20 cellular contexts compared by ENCODE assay signal in genomic region chr1:64692911-64693310, GRCh38. TPM values are rescaled to one million over a fixed set of nuclear protein-coding genes. Genes with fewer than 3 reads are reported as not detected.
DNase-seq lines count a peak whose midpoint lies in the region; ATAC-seq, FAIRE-seq and TF ChIP-seq lines count a peak whose summit lies in the region.
"Had no signal": no experiment of that assay in that cellular context is flagged by ENCODE, and none has a peak within 500 bp of the region (broad histone marks: within the 10 kb centered on the region; RNA-seq: fewer than 3 reads in every experiment).

No MANE protein-coding gene starts in this region.

- H3K4me3 ChIP-seq in bronchial epithelial cell (ENCODE audit: low read depth, low read length) = no peak overlapping the region
- no peak overlapping the region for H3K4me3 ChIP-seq in mesendoderm (ENCODE audit: low read length)

- no peak for ATAC-seq in HG02571 (IDR thresholded peaks at IDR 0.05; ENCODE audit: unreplicated experiment)
- ATAC-seq: HepG2 had no signal

- no peak overlapping the region for H3K4me2 ChIP-seq in mesendoderm (ENCODE audit: low read length)

- no peak overlapping the region for H3K27ac ChIP-seq in mesendoderm (ENCODE audit: low read depth, low read length)
- H3K27ac ChIP-seq: C4-2B had no signal

- no peaks in the 10 kb centered on the region for H3K4me1 ChIP-seq in mesendoderm (ENCODE audit: control insufficient read depth, low read depth, low read length)
- H3K4me1 ChIP-seq: Caco-2 had no signal

- DNase-seq in H4 (ENCODE audit: low spot score) = peak; percentile 29
- DNase-seq in bronchial epithelial cell (ENCODE audit: low read depth) = peak; percentile 8
- peak; percentile 19 for DNase-seq in fibroblast of peridontal ligament (ENCODE audit: extremely low read depth)
- no peak for DNase-seq in urothelium cell line (ENCODE audit: low spot score)
- DNase-seq in NOMO-1 treated with DMSO at 0.1 percent for 48 hours (lab: John Stamatoyannopoulos, UW; ENCODE audit: unreplicated experiment) = no peak
- DNase-seq in mesendoderm = no peak
- DNase-seq: ACHN; AML-193; Caco-2; CD4-positive, alpha-beta T cell; HCEC 1CT had no signal

- no peak overlapping the region for H4K8ac ChIP-seq in mesendoderm (ENCODE audit: low read depth, low read length)

- TF ChIP-seq CTCF in bronchial epithelial cell (IDR thresholded peaks at IDR 0.05; ENCODE audit: insufficient read depth, low read length, severe bottlenecking) = no peak

- no peak overlapping the region for H2BK15ac ChIP-seq in mesendoderm (replicated peaks; ENCODE audit: low read depth)

- H3K56ac ChIP-seq in mesendoderm (ENCODE audit: low read length) = no peak overlapping the region

- H3K27me3 ChIP-seq in bronchial epithelial cell (ENCODE audit: control insufficient read depth, insufficient read depth, low read length) (no peaks in the 10 kb centered on the region), mesendoderm (ENCODE audit: insufficient read depth, low read length, poor library complexity) (no peaks in the 10 kb centered on the region)

- FAIRE-seq in bronchial epithelial cell (lab: Jason Lieb, UNC) (no peak), urothelium cell line (lab: Jason Lieb, UNC) (no peak)
- FAIRE-seq: A204.1, D721Med, G401.6, GM12891, GM19239, H54, HepG2 had no signal

- H2AK5ac ChIP-seq in mesendoderm (ENCODE audit: low read length) = no peak overlapping the region

- no peak overlapping the region for H3K4ac ChIP-seq in mesendoderm (ENCODE audit: low read depth, low read length)

- H3K79me2 ChIP-seq in mesendoderm (ENCODE audit: control insufficient read depth, insufficient read depth, low read length) = no peaks in the 10 kb centered on the region

- H2BK120ac ChIP-seq in mesendoderm (ENCODE audit: low read depth, low read length) = no peak overlapping the region

- H3K9ac ChIP-seq in mesendoderm (ENCODE audit: low read length) = no peak overlapping the region

- no peak overlapping the region for H4K5ac ChIP-seq in mesendoderm (ENCODE audit: low read length)

- H3K79me1 ChIP-seq in mesendoderm (ENCODE audit: low read length) = no peaks in the 10 kb centered on the region

- no peaks in the 10 kb centered on the region for H3K36me3 ChIP-seq in bronchial epithelial cell (ENCODE audit: control insufficient read depth, insufficient read depth, low read length)
- H3K36me3 ChIP-seq in mesendoderm (ENCODE audit: control insufficient read depth, insufficient read depth, low read length) = peaks cover 3% of the 10 kb centered on the region

- no CpG with 5 or more reads among the region's 1 CpG for WGBS in mesendoderm (ENCODE audit: extremely low coverage, insufficient coverage, low lambda C conversion rate)

- H2BK5ac ChIP-seq in mesendoderm (ENCODE audit: low read length) = no peak overlapping the region

- no peak overlapping the region for H3K18ac ChIP-seq in mesendoderm (ENCODE audit: low read length)

- no peak overlapping the region for H3K23ac ChIP-seq in mesendoderm (ENCODE audit: low read length)

RNA-seq across cellular contexts. Expression of gene RAVER2, which starts 52.0 kb away (rescaled TPM):
- total RNA-seq in H4 (2014; rRNA removed; shearing (Covaris generic)) = 17.4 and 19.8 TPM in 2 replicates
- 5.3 and 6.4 TPM in 2 replicates for total RNA-seq in bronchial epithelial cell
- polyA plus RNA-seq in mesendoderm (2013, experiment 1 of 2) = 15.2 TPM
- polyA plus RNA-seq in mesendoderm (2013, experiment 2 of 2) = 15.0 TPM

Comparison
In these comparisons a context has a peak if more than half of its experiments do, and no peak if none do; other contexts are left out.
1. DNase-seq: peak in H4 (single experiment), bronchial epithelial cell (single experiment) and fibroblast of peridontal ligament (single experiment); none in urothelium cell line (single experiment), NOMO-1 treated with DMSO at 0.1 percent for 48 hours (single experiment) and mesendoderm (single experiment).